ENCODE assay signal across 8 cellular contexts in the genomic region with DNA sequence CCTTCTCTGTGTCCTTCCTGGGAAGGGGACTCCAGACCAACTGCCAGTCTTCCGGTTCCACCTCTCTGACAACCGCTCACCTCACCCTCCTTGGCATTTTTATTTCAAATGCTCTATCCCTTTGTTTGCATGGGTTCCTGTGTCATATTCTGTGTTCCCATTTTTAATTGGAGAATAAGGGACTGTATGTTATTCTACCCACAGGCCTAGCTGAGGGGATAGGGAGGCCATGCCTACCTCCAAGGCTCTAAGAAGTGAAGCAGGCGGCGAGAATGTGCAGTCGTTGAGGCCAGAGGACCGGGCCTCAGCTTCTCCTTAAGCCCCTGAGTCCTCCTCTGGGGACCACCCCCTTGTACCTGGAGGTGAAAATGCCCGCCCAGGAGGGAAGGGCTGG.
A peak's percentile ranks its signal among the peaks of the same experiment; 100 is the strongest.
DNase-seq lines count a peak whose midpoint lies in the region; ATAC-seq and TF ChIP-seq lines count a peak whose summit lies in the region.

No MANE protein-coding gene starts in this region.

- H3K4me3 ChIP-seq in mucosa of stomach (ENCODE audit: low read length): peak overlapping the region; percentile 51

- no peak for TF ChIP-seq CTCF in GM13976 (IDR thresholded peaks at IDR 0.05; ENCODE audit: borderline replicate concordance, control extremely low read depth, extremely low read depth, insufficient read depth, missing control alignments)

- peaks cover 19% of the 10 kb centered on the region for H3K36me3 Mint-ChIP-seq in central memory CD8-positive, alpha-beta T cell (ENCODE audit: insufficient read depth)

- H3K36me3 ChIP-seq in mucosa of stomach (ENCODE audit: control insufficient read depth, insufficient read depth, low read length): no peaks in the 10 kb centered on the region

- in situ Hi-C loops in KBM-7 (cut with MboI; ENCODE audit: low pct_unique_long_range_greater_than_20kb, low sequenced_read_pairs) (no loop called here), GM13976 (cut with MboI; ENCODE audit: low sequenced_read_pairs, unreplicated experiment) (no loop called here)

- DNase-seq in KBM-7 (peak; percentile 63), NCI-H510A treated with DMSO at 0.1 percent for 48 hours (lab: John Stamatoyannopoulos, UW) (no peak), GM13976 (ENCODE audit: low spot score) (no peak)
- DNase-seq in central memory CD8-positive, alpha-beta T cell (ENCODE audit: low spot score in 2 of 2): no peak
- no peak for DNase-seq in stimulated activated CD4-positive, alpha-beta T cell treated with anti-CD3 and anti-CD28 coated beads, Interleukin-1b, Interleukin-23, amount 100 ng/mL, for 48 hours

- no peaks in the 10 kb centered on the region for H3K9me3 ChIP-seq in mucosa of stomach (ENCODE audit: control insufficient read depth, low read length)

- no peaks in the 10 kb centered on the region for H3K9me3 Mint-ChIP-seq in central memory CD8-positive, alpha-beta T cell

- peaks cover 38% of the 10 kb centered on the region for H3K4me1 ChIP-seq in mucosa of stomach (ENCODE audit: control insufficient read depth, insufficient read depth, low read length)

- H3K4me1 Mint-ChIP-seq in central memory CD8-positive, alpha-beta T cell: peaks cover 48% of the 10 kb centered on the region

- no peaks in the 10 kb centered on the region for H3K27me3 Mint-ChIP-seq in central memory CD8-positive, alpha-beta T cell

- peak overlapping the region; percentile 87 for H3K27ac Mint-ChIP-seq in central memory CD8-positive, alpha-beta T cell (ENCODE audit: low read depth)

- H3K27me3 ChIP-seq in mucosa of stomach (ENCODE audit: control insufficient read depth, insufficient read depth, low read length): no peaks in the 10 kb centered on the region

- ATAC-seq in GM18511 (IDR thresholded peaks at IDR 0.05; ENCODE audit: unreplicated experiment): peak; percentile 5
- ATAC-seq in central memory CD8-positive, alpha-beta T cell (replicated peaks; ENCODE audit: extremely low read depth, poor library complexity, severe bottlenecking): no peak
- ATAC-seq in GM21390 (IDR thresholded peaks at IDR 0.05; ENCODE audit: unreplicated experiment): no peak

- peak overlapping the region; percentile 86 for H3K4me3 Mint-ChIP-seq in central memory CD8-positive, alpha-beta T cell

- peak overlapping the region; percentile 84 for H3K9ac ChIP-seq in mucosa of stomach (ENCODE audit: low read length)
